In genomic region chr16:8853611-8854010, GRCh38 we compare ENCODE assay signal across 1 cellular context.
TF ChIP-seq lines count a peak whose summit lies in the region.

No MANE protein-coding gene starts in this region.

TF ChIP-seq in HepG2, 621 proteins besides CTCF, POLR2A, EP300 and RAD21:
- TF ChIP-seq ZNF614 (CRISPR knock-in tag; IDR thresholded peaks at IDR 0.05; ENCODE audit: borderline replicate concordance) (no peak), HOXA5 (CRISPR knock-in tag; IDR thresholded peaks at IDR 0.05) (0 out of 2 replicates have a peak, but pooled peaks have one; percentile 23), PRMT3 (CRISPR knock-in tag; IDR thresholded peaks at IDR 0.05; ENCODE audit: borderline replicate concordance, low read depth) (0 out of 2 replicates have a peak, but pooled peaks have one; percentile 4), TRIM22 (IDR thresholded peaks at IDR 0.05) (no peak), TRIM24 (CRISPR knock-in tag; IDR thresholded peaks at IDR 0.05) (no peak), ZNF232 (CRISPR knock-in tag; IDR thresholded peaks at IDR 0.05; ENCODE audit: borderline replicate concordance) (0 out of 2 replicates have a peak, but pooled peaks have one; percentile 31), AGO2 (optimal IDR thresholded peaks at IDR 0.05; ENCODE audit: low read depth, low read length) (peak; percentile 44), SALL2 (CRISPR knock-in tag; IDR thresholded peaks at IDR 0.05) (0 out of 2 replicates have a peak, but pooled peaks have one; percentile 37), TARDBP (CRISPR knock-in tag; IDR thresholded peaks at IDR 0.05) (no peak), ZNF282 (IDR thresholded peaks at IDR 0.05; ENCODE audit: partially characterized antibody) (no peak), ATAD3A (CRISPR knock-in tag; IDR thresholded peaks at IDR 0.05) (no peak), ONECUT2 (CRISPR knock-in tag; IDR thresholded peaks at IDR 0.05) (0 out of 2 replicates have a peak, but pooled peaks have one; percentile 7)
